ENCODE assay signal across 1 cellular context in the genomic region with DNA sequence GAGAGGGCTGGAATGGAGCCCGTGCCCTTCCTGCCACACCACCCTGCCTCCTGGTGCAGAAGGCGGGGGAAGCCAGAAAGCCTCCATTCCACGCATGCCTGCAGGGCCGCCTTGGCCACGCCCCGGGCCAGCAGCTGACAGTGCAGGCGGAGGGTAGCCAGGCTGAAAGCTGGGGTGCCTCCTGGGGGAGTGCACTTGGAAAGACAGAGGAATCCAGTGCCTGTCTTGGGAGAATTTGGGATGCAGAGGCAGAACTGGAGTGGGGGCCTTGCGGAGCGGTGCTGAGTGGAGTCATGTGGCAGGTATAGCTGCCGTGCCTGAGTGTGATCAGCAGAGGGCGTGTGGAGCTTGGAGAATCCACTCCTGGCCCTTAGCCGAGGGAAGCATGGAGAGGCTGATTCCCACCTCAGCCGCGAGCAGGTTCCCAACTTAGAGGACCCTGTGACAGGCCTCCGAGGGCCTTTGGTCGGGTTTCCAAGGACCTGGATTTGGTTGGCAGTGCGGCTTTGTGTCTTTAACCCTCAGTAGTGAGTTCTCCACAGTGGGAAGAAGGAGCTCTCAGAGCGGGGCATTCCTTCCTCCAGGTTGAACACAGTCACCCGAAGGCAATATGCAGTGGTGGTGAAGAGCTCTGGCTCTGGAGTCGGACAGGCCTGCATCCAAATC.
TF ChIP-seq lines count a peak whose summit lies in the region.

No MANE protein-coding gene starts in this region.

TF ChIP-seq in HepG2, 621 proteins besides CTCF, POLR2A, EP300 and RAD21 (continues in another document):
- TF ChIP-seq ZFX (CRISPR knock-in tag; IDR thresholded peaks at IDR 0.05; ENCODE audit: low read depth) (no peak; the same call in 1 of the 2 replicates), RARA (CRISPR knock-in tag; IDR thresholded peaks at IDR 0.05) (no peak), SMARCC2 (IDR thresholded peaks at IDR 0.05) (no peak), DPF2 (CRISPR knock-in tag; IDR thresholded peaks at IDR 0.05; ENCODE audit: borderline replicate concordance, low read depth) (no peak), HNRNPH1 (optimal IDR thresholded peaks at IDR 0.05; ENCODE audit: low read depth, low read length) (no peak), GATAD1 (CRISPR knock-in tag; IDR thresholded peaks at IDR 0.05) (0 out of 2 replicates have a peak, but pooled peaks have one; percentile 45), NCOA5 (CRISPR knock-in tag; IDR thresholded peaks at IDR 0.05) (no peak), ATF7-NPFF (CRISPR knock-in tag; IDR thresholded peaks at IDR 0.05; ENCODE audit: low read depth) (0 out of 2 replicates have a peak, but pooled peaks have one; percentile 5), RFX3 (CRISPR knock-in tag; IDR thresholded peaks at IDR 0.05) (no peak), ZNF468 (CRISPR knock-in tag; IDR thresholded peaks at IDR 0.05) (no peak), ATF7 (IDR thresholded peaks at IDR 0.05) (no peak), ATF7 (CRISPR knock-in tag; IDR thresholded peaks at IDR 0.05) (no peak), HOXA7 (CRISPR knock-in tag; IDR thresholded peaks at IDR 0.05) (no peak), TRIM24 (CRISPR knock-in tag; IDR thresholded peaks at IDR 0.05) (no peak), RBFOX2 (IDR thresholded peaks at IDR 0.05; ENCODE audit: low read depth, low read length) (no peak), ZNF839 (CRISPR knock-in tag; IDR thresholded peaks at IDR 0.05; ENCODE audit: borderline replicate concordance) (no peak), MTA1 (CRISPR knock-in tag; IDR thresholded peaks at IDR 0.05; ENCODE audit: borderline replicate concordance) (no peak), ZNF530 (CRISPR knock-in tag; IDR thresholded peaks at IDR 0.05; ENCODE audit: low read depth) (no peak), FOXK1 (CRISPR knock-in tag; IDR thresholded peaks at IDR 0.05; ENCODE audit: borderline replicate concordance, low read depth) (no peak), SIN3A (IDR thresholded peaks at IDR 0.05; ENCODE audit: borderline replicate concordance, low read depth, low read length) (no peak), JUND (CRISPR knock-in tag; IDR thresholded peaks at IDR 0.05) (no peak), ZSCAN20 (CRISPR knock-in tag; IDR thresholded peaks at IDR 0.05; ENCODE audit: borderline replicate concordance) (no peak), SALL1 (CRISPR knock-in tag; IDR thresholded peaks at IDR 0.05) (peak; percentile 56), ZFP36L2 (CRISPR knock-in tag; IDR thresholded peaks at IDR 0.05) (no peak), MBD4 (IDR thresholded peaks at IDR 0.05; ENCODE audit: borderline replicate concordance, low read length) (no peak), ZNF768 (CRISPR knock-in tag; IDR thresholded peaks at IDR 0.05) (peak; percentile 27; the same call in 1 of the 2 replicates), HOXD1 (CRISPR knock-in tag; IDR thresholded peaks at IDR 0.05) (no peak), ELF4 (CRISPR knock-in tag; IDR thresholded peaks at IDR 0.05; ENCODE audit: borderline replicate concordance) (no peak), WIZ (CRISPR knock-in tag; IDR thresholded peaks at IDR 0.05) (no peak), SCMH1 (CRISPR knock-in tag; IDR thresholded peaks at IDR 0.05; ENCODE audit: borderline replicate concordance) (no peak), ZNF124 (CRISPR knock-in tag; IDR thresholded peaks at IDR 0.05) (peak; percentile 69; the same call in 1 of the 2 replicates)
- TF ChIP-seq, protein P1, sequence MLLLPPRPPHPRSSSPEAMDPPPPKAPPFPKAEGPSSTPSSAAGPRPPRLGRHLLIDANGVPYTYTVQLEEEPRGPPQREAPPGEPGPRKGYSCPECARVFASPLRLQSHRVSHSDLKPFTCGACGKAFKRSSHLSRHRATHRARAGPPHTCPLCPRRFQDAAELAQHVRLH (CRISPR knock-in tag; IDR thresholded peaks at IDR 0.05; ENCODE audit: borderline replicate concordance, low read depth): peak; percentile 68; the same call in 1 of the 2 replicates
- TF ChIP-seq, protein P2, sequence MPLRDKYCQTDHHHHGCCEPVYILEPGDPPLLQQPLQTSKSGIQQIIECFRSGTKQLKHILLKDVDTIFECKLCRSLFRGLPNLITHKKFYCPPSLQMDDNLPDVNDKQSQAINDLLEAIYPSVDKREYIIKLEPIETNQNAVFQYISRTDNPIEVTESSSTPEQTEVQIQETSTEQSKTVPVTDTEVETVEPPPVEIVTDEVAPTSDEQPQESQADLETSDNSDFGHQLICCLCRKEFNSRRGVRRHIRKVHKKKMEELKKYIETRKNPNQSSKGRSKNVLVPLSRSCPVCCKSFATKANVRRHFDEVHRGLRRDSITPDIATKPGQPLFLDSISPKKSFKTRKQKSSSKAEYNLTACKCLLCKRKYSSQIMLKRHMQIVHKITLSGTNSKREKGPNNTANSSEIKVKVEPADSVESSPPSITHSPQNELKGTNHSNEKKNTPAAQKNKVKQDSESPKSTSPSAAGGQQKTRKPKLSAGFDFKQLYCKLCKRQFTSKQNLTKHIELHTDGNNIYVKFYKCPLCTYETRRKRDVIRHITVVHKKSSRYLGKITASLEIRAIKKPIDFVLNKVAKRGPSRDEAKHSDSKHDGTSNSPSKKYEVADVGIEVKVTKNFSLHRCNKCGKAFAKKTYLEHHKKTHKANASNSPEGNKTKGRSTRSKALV (CRISPR knock-in tag; IDR thresholded peaks at IDR 0.05): no peak
- TF ChIP-seq, protein P3, sequence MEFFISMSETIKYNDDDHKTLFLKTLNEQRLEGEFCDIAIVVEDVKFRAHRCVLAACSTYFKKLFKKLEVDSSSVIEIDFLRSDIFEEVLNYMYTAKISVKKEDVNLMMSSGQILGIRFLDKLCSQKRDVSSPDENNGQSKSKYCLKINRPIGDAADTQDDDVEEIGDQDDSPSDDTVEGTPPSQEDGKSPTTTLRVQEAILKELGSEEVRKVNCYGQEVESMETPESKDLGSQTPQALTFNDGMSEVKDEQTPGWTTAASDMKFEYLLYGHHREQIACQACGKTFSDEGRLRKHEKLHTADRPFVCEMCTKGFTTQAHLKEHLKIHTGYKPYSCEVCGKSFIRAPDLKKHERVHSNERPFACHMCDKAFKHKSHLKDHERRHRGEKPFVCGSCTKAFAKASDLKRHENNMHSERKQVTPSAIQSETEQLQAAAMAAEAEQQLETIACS (CRISPR knock-in tag; IDR thresholded peaks at IDR 0.05): no peak
- TF ChIP-seq, protein P4, sequence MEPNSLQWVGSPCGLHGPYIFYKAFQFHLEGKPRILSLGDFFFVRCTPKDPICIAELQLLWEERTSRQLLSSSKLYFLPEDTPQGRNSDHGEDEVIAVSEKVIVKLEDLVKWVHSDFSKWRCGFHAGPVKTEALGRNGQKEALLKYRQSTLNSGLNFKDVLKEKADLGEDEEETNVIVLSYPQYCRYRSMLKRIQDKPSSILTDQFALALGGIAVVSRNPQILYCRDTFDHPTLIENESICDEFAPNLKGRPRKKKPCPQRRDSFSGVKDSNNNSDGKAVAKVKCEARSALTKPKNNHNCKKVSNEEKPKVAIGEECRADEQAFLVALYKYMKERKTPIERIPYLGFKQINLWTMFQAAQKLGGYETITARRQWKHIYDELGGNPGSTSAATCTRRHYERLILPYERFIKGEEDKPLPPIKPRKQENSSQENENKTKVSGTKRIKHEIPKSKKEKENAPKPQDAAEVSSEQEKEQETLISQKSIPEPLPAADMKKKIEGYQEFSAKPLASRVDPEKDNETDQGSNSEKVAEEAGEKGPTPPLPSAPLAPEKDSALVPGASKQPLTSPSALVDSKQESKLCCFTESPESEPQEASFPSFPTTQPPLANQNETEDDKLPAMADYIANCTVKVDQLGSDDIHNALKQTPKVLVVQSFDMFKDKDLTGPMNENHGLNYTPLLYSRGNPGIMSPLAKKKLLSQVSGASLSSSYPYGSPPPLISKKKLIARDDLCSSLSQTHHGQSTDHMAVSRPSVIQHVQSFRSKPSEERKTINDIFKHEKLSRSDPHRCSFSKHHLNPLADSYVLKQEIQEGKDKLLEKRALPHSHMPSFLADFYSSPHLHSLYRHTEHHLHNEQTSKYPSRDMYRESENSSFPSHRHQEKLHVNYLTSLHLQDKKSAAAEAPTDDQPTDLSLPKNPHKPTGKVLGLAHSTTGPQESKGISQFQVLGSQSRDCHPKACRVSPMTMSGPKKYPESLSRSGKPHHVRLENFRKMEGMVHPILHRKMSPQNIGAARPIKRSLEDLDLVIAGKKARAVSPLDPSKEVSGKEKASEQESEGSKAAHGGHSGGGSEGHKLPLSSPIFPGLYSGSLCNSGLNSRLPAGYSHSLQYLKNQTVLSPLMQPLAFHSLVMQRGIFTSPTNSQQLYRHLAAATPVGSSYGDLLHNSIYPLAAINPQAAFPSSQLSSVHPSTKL (CRISPR knock-in tag; IDR thresholded peaks at IDR 0.05): 0 out of 2 replicates have a peak, but pooled peaks have one; percentile 12
- TF ChIP-seq, protein P5, sequence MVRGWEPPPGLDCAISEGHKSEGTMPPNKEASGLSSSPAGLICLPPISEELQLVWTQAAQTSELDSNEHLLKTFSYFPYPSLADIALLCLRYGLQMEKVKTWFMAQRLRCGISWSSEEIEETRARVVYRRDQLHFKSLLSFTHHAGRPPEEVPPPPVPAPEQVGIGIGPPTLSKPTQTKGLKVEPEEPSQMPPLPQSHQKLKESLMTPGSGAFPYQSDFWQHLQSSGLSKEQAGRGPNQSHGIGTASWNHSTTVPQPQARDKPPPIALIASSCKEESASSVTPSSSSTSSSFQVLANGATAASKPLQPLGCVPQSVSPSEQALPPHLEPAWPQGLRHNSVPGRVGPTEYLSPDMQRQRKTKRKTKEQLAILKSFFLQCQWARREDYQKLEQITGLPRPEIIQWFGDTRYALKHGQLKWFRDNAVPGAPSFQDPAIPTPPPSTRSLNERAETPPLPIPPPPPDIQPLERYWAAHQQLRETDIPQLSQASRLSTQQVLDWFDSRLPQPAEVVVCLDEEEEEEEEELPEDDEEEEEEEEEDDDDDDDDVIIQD (CRISPR knock-in tag; IDR thresholded peaks at IDR 0.05; ENCODE audit: low read depth): 0 out of 2 replicates have a peak, but pooled peaks have one; percentile 45
- TF ChIP-seq, protein P6, sequence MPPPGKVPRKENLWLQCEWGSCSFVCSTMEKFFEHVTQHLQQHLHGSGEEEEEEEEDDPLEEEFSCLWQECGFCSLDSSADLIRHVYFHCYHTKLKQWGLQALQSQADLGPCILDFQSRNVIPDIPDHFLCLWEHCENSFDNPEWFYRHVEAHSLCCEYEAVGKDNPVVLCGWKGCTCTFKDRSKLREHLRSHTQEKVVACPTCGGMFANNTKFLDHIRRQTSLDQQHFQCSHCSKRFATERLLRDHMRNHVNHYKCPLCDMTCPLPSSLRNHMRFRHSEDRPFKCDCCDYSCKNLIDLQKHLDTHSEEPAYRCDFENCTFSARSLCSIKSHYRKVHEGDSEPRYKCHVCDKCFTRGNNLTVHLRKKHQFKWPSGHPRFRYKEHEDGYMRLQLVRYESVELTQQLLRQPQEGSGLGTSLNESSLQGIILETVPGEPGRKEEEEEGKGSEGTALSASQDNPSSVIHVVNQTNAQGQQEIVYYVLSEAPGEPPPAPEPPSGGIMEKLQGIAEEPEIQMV (CRISPR knock-in tag; IDR thresholded peaks at IDR 0.05; ENCODE audit: low read depth): no peak
- TF ChIP-seq, protein P7, sequence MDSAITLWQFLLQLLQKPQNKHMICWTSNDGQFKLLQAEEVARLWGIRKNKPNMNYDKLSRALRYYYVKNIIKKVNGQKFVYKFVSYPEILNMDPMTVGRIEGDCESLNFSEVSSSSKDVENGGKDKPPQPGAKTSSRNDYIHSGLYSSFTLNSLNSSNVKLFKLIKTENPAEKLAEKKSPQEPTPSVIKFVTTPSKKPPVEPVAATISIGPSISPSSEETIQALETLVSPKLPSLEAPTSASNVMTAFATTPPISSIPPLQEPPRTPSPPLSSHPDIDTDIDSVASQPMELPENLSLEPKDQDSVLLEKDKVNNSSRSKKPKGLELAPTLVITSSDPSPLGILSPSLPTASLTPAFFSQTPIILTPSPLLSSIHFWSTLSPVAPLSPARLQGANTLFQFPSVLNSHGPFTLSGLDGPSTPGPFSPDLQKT (CRISPR knock-in tag; IDR thresholded peaks at IDR 0.05; ENCODE audit: borderline replicate concordance): no peak
- TF ChIP-seq, protein P8, sequence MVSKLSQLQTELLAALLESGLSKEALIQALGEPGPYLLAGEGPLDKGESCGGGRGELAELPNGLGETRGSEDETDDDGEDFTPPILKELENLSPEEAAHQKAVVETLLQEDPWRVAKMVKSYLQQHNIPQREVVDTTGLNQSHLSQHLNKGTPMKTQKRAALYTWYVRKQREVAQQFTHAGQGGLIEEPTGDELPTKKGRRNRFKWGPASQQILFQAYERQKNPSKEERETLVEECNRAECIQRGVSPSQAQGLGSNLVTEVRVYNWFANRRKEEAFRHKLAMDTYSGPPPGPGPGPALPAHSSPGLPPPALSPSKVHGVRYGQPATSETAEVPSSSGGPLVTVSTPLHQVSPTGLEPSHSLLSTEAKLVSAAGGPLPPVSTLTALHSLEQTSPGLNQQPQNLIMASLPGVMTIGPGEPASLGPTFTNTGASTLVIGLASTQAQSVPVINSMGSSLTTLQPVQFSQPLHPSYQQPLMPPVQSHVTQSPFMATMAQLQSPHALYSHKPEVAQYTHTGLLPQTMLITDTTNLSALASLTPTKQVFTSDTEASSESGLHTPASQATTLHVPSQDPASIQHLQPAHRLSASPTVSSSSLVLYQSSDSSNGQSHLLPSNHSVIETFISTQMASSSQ (IDR thresholded peaks at IDR 0.05; ENCODE audit: low read depth): no peak
- TF ChIP-seq, protein P8 (CRISPR knock-in tag; IDR thresholded peaks at IDR 0.05; ENCODE audit: borderline replicate concordance): 0 out of 2 replicates have a peak, but pooled peaks have one; percentile 22
- TF ChIP-seq, protein P9, sequence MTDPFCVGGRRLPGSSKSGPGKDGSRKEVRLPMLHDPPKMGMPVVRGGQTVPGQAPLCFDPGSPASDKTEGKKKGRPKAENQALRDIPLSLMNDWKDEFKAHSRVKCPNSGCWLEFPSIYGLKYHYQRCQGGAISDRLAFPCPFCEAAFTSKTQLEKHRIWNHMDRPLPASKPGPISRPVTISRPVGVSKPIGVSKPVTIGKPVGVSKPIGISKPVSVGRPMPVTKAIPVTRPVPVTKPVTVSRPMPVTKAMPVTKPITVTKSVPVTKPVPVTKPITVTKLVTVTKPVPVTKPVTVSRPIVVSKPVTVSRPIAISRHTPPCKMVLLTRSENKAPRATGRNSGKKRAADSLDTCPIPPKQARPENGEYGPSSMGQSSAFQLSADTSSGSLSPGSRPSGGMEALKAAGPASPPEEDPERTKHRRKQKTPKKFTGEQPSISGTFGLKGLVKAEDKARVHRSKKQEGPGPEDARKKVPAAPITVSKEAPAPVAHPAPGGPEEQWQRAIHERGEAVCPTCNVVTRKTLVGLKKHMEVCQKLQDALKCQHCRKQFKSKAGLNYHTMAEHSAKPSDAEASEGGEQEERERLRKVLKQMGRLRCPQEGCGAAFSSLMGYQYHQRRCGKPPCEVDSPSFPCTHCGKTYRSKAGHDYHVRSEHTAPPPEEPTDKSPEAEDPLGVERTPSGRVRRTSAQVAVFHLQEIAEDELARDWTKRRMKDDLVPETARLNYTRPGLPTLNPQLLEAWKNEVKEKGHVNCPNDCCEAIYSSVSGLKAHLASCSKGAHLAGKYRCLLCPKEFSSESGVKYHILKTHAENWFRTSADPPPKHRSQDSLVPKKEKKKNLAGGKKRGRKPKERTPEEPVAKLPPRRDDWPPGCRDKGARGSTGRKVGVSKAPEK (CRISPR knock-in tag; IDR thresholded peaks at IDR 0.05; ENCODE audit: borderline replicate concordance): no peak
